ENCODE assay signal across 12 cellular contexts in the genomic region with DNA sequence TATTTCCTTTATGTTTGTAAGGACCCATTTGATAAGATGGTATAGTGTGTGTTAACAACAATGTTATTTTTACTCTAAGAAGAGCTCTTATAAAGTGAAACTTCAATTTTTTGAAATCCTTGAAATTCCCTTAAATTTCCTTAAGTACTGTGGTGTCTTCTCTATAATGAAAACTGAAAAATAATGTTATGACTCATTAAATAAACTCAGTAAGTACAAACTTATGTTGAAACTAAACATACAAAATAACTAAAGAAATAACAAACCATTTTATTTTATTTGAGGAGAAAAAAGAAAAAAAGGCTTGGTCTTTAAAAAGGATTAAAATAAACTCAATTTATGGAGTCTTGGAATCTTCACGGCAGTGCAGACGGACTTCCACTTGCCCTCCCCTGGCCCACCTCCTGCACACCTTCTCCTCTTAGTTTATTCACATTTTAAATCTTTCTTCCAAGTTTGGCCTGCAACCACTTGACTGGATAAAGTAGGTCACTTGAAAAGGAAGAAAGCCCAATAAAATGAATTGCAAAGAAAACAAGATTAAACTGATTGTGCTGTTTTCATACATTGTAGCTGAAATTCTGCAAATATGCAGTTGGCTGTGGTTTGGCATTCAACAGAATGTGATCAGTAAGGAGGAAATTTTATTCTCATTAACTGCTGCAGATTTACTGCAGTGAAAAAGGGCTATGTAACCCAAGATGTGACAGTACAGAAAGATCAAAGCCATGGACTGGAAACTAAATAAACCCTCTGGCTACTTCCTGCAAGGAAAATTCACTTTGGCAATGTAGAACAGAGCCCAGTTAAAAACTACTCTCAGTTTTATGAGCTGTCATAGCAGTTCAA. TPM values are rescaled to one million over a fixed set of nuclear protein-coding genes. Genes with fewer than 3 reads are reported as not detected.
A peak's percentile ranks its signal among the peaks of the same experiment; 100 is the strongest.
DNase-seq lines count a peak whose midpoint lies in the region; ATAC-seq and TF ChIP-seq lines count a peak whose summit lies in the region.
"Had no signal": no experiment of that assay in that cellular context is flagged by ENCODE, and none has a peak within 500 bp of the region (broad histone marks: within the 10 kb centered on the region; RNA-seq: fewer than 3 reads in every experiment).

No MANE protein-coding gene starts in this region.

- WGBS in body of pancreas, 2 donors = 82 to 85% methylated on average over 2 of the region's 2 CpGs

- H3K9me3 ChIP-seq in body of pancreas = no peaks in the 10 kb centered on the region
- H3K9me3 ChIP-seq: tibial artery had no signal

- TF ChIP-seq POLR2A in body of pancreas (IDR thresholded peaks at IDR 0.05) = no peak

- H3K9me3 Mint-ChIP-seq in osteocyte (ENCODE audit: unreplicated experiment) = peaks cover 15% of the 10 kb centered on the region
- H3K9me3 Mint-ChIP-seq: activated T-cell treated with anti-CD3 and anti-CD28 coated beads, Interleukin-2, amount 50 U/mL, for 24 hours had no signal

- ATAC-seq in body of pancreas = no peak

- H3K4me3 Mint-ChIP-seq in osteocyte (ENCODE audit: unreplicated experiment) = peak overlapping the region; percentile 55
- H3K4me3 Mint-ChIP-seq: activated T-cell treated with anti-CD3 and anti-CD28 coated beads, Interleukin-2, amount 50 U/mL, for 24 hours had no signal

- H3K36me3 ChIP-seq in body of pancreas (replicated peaks in 1 of 2; ENCODE audit: insufficient read depth in 1 of 2, low read depth in 2 of 2) = no peaks in the 10 kb centered on the region

- no peaks in the 10 kb centered on the region for H3K27me3 Mint-ChIP-seq in osteocyte (ENCODE audit: unreplicated experiment)
- H3K27me3 Mint-ChIP-seq: activated T-cell treated with anti-CD3 and anti-CD28 coated beads, Interleukin-2, amount 50 U/mL, for 24 hours; progenitor cell of endocrine pancreas had no signal

- peak; percentile 53 for DNase-seq in DMS153 treated with DMSO at 0.1 percent for 48 hours (lab: John Stamatoyannopoulos, UW; ENCODE audit: unreplicated experiment)
- DNase-seq in LoVo (ENCODE audit: low spot score) = peak; percentile 53
- peak; percentile 53 for DNase-seq in choroid plexus epithelial cell (ENCODE audit: low read depth)
- no peak for DNase-seq in osteocyte (ENCODE audit: extremely low spot score, unreplicated experiment)
- no peak for DNase-seq in activated T-cell treated with anti-CD3 and anti-CD28 coated beads for 4 hours
- no peak for DNase-seq in NCI-H1436 (lab: John Stamatoyannopoulos, UW)
- DNase-seq in germinal center (ENCODE audit: low spot score) = no peak
- DNase-seq in body of pancreas = no peak
- DNase-seq: activated T-cell treated with anti-CD3 and anti-CD28 coated beads, Interleukin-2, amount 50 U/mL, for 24 hours; RPMI8226; tibial artery had no signal

- H3K4me1 ChIP-seq in body of pancreas = no peaks in the 10 kb centered on the region

- peaks cover 15% of the 10 kb centered on the region for H3K36me3 Mint-ChIP-seq in osteocyte (ENCODE audit: unreplicated experiment)

- TF ChIP-seq CTCF in choroid plexus epithelial cell (conservative IDR thresholded peaks at IDR 0.05; ENCODE audit: low read depth, low read length) (no peak), osteocyte (IDR thresholded peaks at IDR 0.05) (no peak), body of pancreas (IDR thresholded peaks at IDR 0.05) (no peak)

- H3K27ac Mint-ChIP-seq in osteocyte (ENCODE audit: unreplicated experiment) = peak overlapping the region; percentile 88
- H3K27ac Mint-ChIP-seq: activated T-cell treated with anti-CD3 and anti-CD28 coated beads, Interleukin-2, amount 50 U/mL, for 24 hours; progenitor cell of endocrine pancreas had no signal

- H3K27me3 ChIP-seq in body of pancreas = no peaks in the 10 kb centered on the region
- H3K27me3 ChIP-seq: tibial artery had no signal

- intact Hi-C loops in body of pancreas (cut with DNase I) = no loop called here

- H3K27ac ChIP-seq in body of pancreas = no peak overlapping the region

- H3K4me3 ChIP-seq in choroid plexus epithelial cell (ENCODE audit: low read depth, low read length) (no peak overlapping the region), body of pancreas (no peak overlapping the region)
- H3K4me3 ChIP-seq: tibial artery had no signal

- peaks cover 35% of the 10 kb centered on the region for H3K4me1 Mint-ChIP-seq in osteocyte (ENCODE audit: unreplicated experiment)

RNA-seq across cellular contexts. Expression of gene SCYL3, which starts 48.5 kb away (rescaled TPM):
- total RNA-seq in osteocyte = 8.0 and 9.2 TPM in 2 replicates
- total RNA-seq in body of pancreas = 1 to 10 TPM; 7.0 to 7.3 TPM

Comparison
In these comparisons a context has a peak if more than half of its experiments do, and no peak if none do; other contexts are left out.
1. DNase-seq: peak in DMS153 treated with DMSO at 0.1 percent for 48 hours (single experiment), LoVo (single experiment) and choroid plexus epithelial cell (single experiment); none in osteocyte (single experiment), activated T-cell treated with anti-CD3 and anti-CD28 coated beads for 4 hours (single experiment), NCI-H1436 (single experiment), germinal center (single experiment) and body of pancreas (0 of 4).